In the genomic region with DNA sequence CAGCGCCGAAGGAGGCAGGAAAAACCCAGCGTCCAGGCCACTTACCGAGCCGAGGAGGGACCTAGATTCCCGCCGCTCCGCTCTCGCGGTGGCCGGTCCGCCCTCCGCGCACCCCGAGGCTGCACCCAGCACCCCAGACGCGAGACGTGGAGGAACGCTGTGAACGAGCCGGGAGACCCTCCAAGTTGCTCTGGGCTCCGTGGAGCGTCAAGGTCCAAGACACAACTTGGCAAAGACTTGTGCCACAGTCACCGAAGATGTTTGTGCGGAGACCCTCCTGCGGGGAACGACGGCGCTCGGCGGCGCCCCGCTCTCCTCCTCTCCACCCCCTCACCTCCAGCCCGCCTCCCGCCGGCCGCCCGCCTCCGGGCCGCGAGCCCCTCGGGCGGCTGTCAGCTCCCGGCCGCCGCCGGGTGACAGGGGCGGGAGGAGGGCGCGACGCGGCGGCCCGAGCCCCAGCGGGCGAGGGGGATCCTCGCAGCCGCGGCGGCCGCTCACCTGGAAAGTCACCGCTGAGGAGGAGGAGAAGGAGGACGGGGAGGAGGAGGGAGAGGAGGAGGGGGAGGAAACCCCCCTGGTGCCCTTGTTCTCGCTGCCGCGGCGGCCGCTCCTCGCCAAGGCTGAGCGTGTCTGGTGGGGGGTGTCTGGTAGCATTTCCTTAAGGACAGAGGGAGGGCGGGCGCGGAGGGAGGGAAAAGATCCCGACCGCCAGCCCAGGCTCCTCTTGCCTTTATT, we compare ENCODE assay signal across 8 cellular contexts. TPM values are rescaled to one million over a fixed set of nuclear protein-coding genes. Genes with fewer than 3 reads are reported as not detected.
DNase-seq lines count a peak whose midpoint lies in the region; ATAC-seq, FAIRE-seq and TF ChIP-seq lines count a peak whose summit lies in the region.

No MANE protein-coding gene starts in this region.

- H3K4me3 Mint-ChIP-seq in IgD-negative memory B cell = peak overlapping the region; percentile 96 to 99 (median 98)

- DNase-seq in AG09309 (ENCODE audit: low read depth) (no peak), GM19239 (ENCODE audit: insufficient read length, low spot score) (peak; percentile 30), cerebellar cortex (ENCODE audit: low spot score) (peak; percentile 41), left lobe of liver (ENCODE audit: low spot score) (no peak), HPDE6-E6E7 (ENCODE audit: extremely low spot score) (no peak)
- DNase-seq in activated CD4-positive, alpha-beta T cell treated with anti-CD3 and anti-CD28 coated beads for 1 hour = peak; percentile 59
- DNase-seq in stimulated activated CD4-positive, alpha-beta T cell treated with anti-CD3 and anti-CD28 coated beads, Interleukin-4, amount 100 ng/mL, for 24 hours = peak; percentile 62

- TF ChIP-seq CTCF in AG09309 (IDR thresholded peaks at IDR 0.05; ENCODE audit: control insufficient read depth, insufficient read depth, low read depth, low read length, missing control alignments) = no peak

- H3K4me1 Mint-ChIP-seq in IgD-negative memory B cell = peaks cover 30 to 36% (median 32%) of the 10 kb centered on the region in 3 donors

- peak overlapping the region; percentile 69 for H3K4me3 ChIP-seq in AG09309 (ENCODE audit: control insufficient read depth, low read depth, low read length)

- H3K27me3 Mint-ChIP-seq in IgD-negative memory B cell = no peaks in the 10 kb centered on the region

- H3K9me3 Mint-ChIP-seq in IgD-negative memory B cell = peaks cover 0 to 2% (median 0%) of the 10 kb centered on the region in 3 donors

- H3K36me3 Mint-ChIP-seq in IgD-negative memory B cell = no peaks in the 10 kb centered on the region

- peak; percentile 10 for ATAC-seq in left lobe of liver

- H3K27ac Mint-ChIP-seq in IgD-negative memory B cell = peak overlapping the region; percentile 97 to 100 (median 99)

- peak; percentile 28 for FAIRE-seq in GM19239 (lab: Jason Lieb, UNC)

RNA-seq across cellular contexts. Expression of a gene that starts 0.6 kb away (rescaled TPM):
- 5.9 TPM for polyA plus RNA-seq in IgD-negative memory B cell
- 3.0 TPM for total RNA-seq in left lobe of liver

Comparison
In these comparisons a context has a peak if more than half of its experiments do, and no peak if none do; other contexts are left out.
1. DNase-seq: peak in GM19239 (single experiment), activated CD4-positive, alpha-beta T cell treated with anti-CD3 and anti-CD28 coated beads for 1 hour (single experiment), cerebellar cortex (single experiment) and stimulated activated CD4-positive, alpha-beta T cell treated with anti-CD3 and anti-CD28 coated beads, Interleukin-4, amount 100 ng/mL, for 24 hours (single experiment); none in AG09309 (single experiment), left lobe of liver (single experiment) and HPDE6-E6E7 (single experiment).